14 cellular contexts compared by ENCODE assay signal in the genomic region with DNA sequence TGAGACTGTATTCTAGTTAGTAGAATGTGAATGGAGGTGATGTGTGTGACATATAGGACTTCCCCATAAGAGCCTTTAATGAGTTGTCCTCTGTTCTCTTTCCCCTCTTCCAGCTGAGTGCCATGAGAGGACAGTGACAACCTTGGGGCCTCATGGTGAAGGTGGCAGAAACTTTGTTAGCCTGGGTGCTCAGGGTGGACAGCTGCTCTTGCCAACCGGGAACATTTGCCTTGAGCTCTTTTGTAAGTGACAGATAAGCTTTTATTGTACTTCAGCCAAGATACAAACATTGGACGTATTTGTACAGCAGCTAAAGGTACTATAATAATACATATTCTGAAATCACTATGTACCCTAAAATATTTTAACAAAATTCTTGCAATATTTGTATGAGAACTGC. TPM values are rescaled to one million over a fixed set of nuclear protein-coding genes. Genes with fewer than 3 reads are reported as not detected.
A peak's percentile ranks its signal among the peaks of the same experiment; 100 is the strongest.
DNase-seq lines count a peak whose midpoint lies in the region; ATAC-seq and TF ChIP-seq lines count a peak whose summit lies in the region.
"Had no signal": no experiment of that assay in that cellular context is flagged by ENCODE, and none has a peak within 500 bp of the region (broad histone marks: within the 10 kb centered on the region; RNA-seq: fewer than 3 reads in every experiment).

No MANE protein-coding gene starts in this region.

- no peaks in the 10 kb centered on the region; the same call in 1 of the 2 replicates for H3K36me3 ChIP-seq in SJSA1
- H3K36me3 ChIP-seq in esophagus (ENCODE audit: control insufficient read depth in 2 of 2, insufficient read depth in 2 of 2, low read length in 1 of 2): no peaks in the 10 kb centered on the region
- H3K36me3 ChIP-seq in lower lobe of right lung: no peaks in the 10 kb centered on the region
- no peaks in the 10 kb centered on the region for H3K36me3 ChIP-seq in thoracic aorta

- H3K27ac ChIP-seq in SJSA1 (peak overlapping the region; percentile 90), esophagus (ENCODE audit: low read depth in 2 of 2, low read length in 1 of 2) (peak overlapping the region; percentile 25 to 45), lower lobe of right lung (peak overlapping the region; percentile 46), thoracic aorta (peak overlapping the region; percentile 90 to 91)

- WGBS in esophagus, 2 donors: 44 to 48% methylated on average over 2 of the region's 2 CpGs

- DNase-seq in SJSA1 (ENCODE audit: low read depth in 1 of 2, low spot score in 2 of 2): no peak
- DNase-seq in lower lobe of right lung: no peak
- no peak for DNase-seq in thoracic aorta (ENCODE audit: low spot score)
- DNase-seq: activated naive CD4-positive, alpha-beta T cell treated with anti-CD3 and anti-CD28 coated beads, Interleukin-2, amount 50 U/mL, for 16 hours; CD4-positive, alpha-beta memory T cell; cerebellar nuclear complex had no signal

- intact Hi-C loops in lower lobe of right lung (cut with DNase I): no loop called here

- H3K4me3 ChIP-seq in SJSA1 (no peak overlapping the region), esophagus (ENCODE audit: low read depth in 1 of 2, low read length in 2 of 2) (no peak overlapping the region), lower lobe of right lung (no peak overlapping the region), thoracic aorta (peak overlapping the region; percentile 21)
- H3K4me3 ChIP-seq: GM12878 had no signal

- TF ChIP-seq CTCF in lower lobe of right lung (IDR thresholded peaks at IDR 0.05) (no peak), thoracic aorta (IDR thresholded peaks at IDR 0.05) (no peak)

- no peak for ATAC-seq in lower lobe of right lung
- no peak for ATAC-seq in thoracic aorta (ENCODE audit: insufficient number of reproducible peaks, low FRiP score, low read depth)
- no peak for ATAC-seq in GM19395 (IDR thresholded peaks at IDR 0.05; ENCODE audit: unreplicated experiment)
- no peak for ATAC-seq in HG02885 (IDR thresholded peaks at IDR 0.05; ENCODE audit: poor library complexity, unreplicated experiment)
- no peak for ATAC-seq in HG02623 (IDR thresholded peaks at IDR 0.05; ENCODE audit: unreplicated experiment)
- ATAC-seq: GM12878 had no signal

- no peaks in the 10 kb centered on the region for H3K9me3 ChIP-seq in SJSA1 (replicated peaks)
- no peaks in the 10 kb centered on the region for H3K9me3 ChIP-seq in esophagus (ENCODE audit: control insufficient read depth in 2 of 2, insufficient read depth in 1 of 2, low read depth in 1 of 2, low read length in 1 of 2)
- no peaks in the 10 kb centered on the region for H3K9me3 ChIP-seq in lower lobe of right lung
- H3K9me3 ChIP-seq in thoracic aorta: no peaks in the 10 kb centered on the region

- H3K4me1 ChIP-seq in SJSA1 (replicated peaks) (peaks cover 49% of the 10 kb centered on the region), esophagus (ENCODE audit: control insufficient read depth in 2 of 2, insufficient read depth in 2 of 2, low read length in 1 of 2) (peaks cover 0 to 4% of the 10 kb centered on the region in 2 donors), lower lobe of right lung (peaks cover 26% of the 10 kb centered on the region), thoracic aorta (ENCODE audit: control insufficient read depth in 1 of 2, low read depth in 2 of 2) (peaks cover 22 to 74% of the 10 kb centered on the region in 2 donors)

- H3K27me3 ChIP-seq in SJSA1 (replicated peaks): no peaks in the 10 kb centered on the region
- no peaks in the 10 kb centered on the region for H3K27me3 ChIP-seq in esophagus (ENCODE audit: control insufficient read depth in 1 of 2, insufficient read depth in 2 of 2, low read length in 2 of 2)
- H3K27me3 ChIP-seq in lower lobe of right lung (ENCODE audit: low read depth): no peaks in the 10 kb centered on the region
- H3K27me3 ChIP-seq in thoracic aorta (replicated peaks; ENCODE audit: insufficient read depth): no peaks in the 10 kb centered on the region

RNA-seq across cellular contexts. Expression of gene PLET1, which starts 33.0 kb away (rescaled TPM):
- not detected in 2 replicates for total RNA-seq in SJSA1 (2014; rRNA removed; shearing (Covaris generic))
- not detected for polyA plus RNA-seq in esophagus
- total RNA-seq in lower lobe of right lung: not detected
- total RNA-seq in thoracic aorta: not detected
- total RNA-seq: CD4-positive, alpha-beta memory T cell; esophagus mucosa; GM12878; HT-29; pulmonary artery endothelial cell had no signal
- polyA plus RNA-seq: CD4-positive, alpha-beta memory T cell; GM12878 had no signal

Comparison
In these comparisons a context has a peak if more than half of its experiments do, and no peak if none do; other contexts are left out.
1. H3K27ac ChIP-seq: peak in every context shown above with its lines; median percentile 90 in thoracic aorta; 90 in SJSA1; 46 in lower lobe of right lung; 35 in esophagus.